ENCODE assay signal across 14 cellular contexts in genomic region chr6:99364026-99364425, GRCh38. TPM values are rescaled to one million over a fixed set of nuclear protein-coding genes. Genes with fewer than 3 reads are reported as not detected.
DNase-seq lines count a peak whose midpoint lies in the region; ATAC-seq, FAIRE-seq and TF ChIP-seq lines count a peak whose summit lies in the region.
"Had no signal": no experiment of that assay in that cellular context is flagged by ENCODE, and none has a peak within 500 bp of the region (broad histone marks: within the 10 kb centered on the region; RNA-seq: fewer than 3 reads in every experiment).

No MANE protein-coding gene starts in this region.

- DNase-seq in GM12864 (ENCODE audit: low read depth) (peak; percentile 19), dorsolateral prefrontal cortex (no peak), H54 (ENCODE audit: insufficient read length, low spot score) (no peak), LoVo (ENCODE audit: low spot score) (no peak), globus pallidus (ENCODE audit: low spot score) (no peak)
- DNase-seq: activated naive CD8-positive, alpha-beta T cell treated with anti-CD3 and anti-CD28 coated beads for 36 hours; colonic mucosa; kidney; NCI-H446 treated with DMSO at 0.1 percent for 48 hours; SIG-M5 had no signal

- FAIRE-seq in H54 (lab: Jason Lieb, UNC), result no peak
- FAIRE-seq: kidney had no signal

- peak; percentile 97 for ATAC-seq in GM18907 (IDR thresholded peaks at IDR 0.05; ENCODE audit: unreplicated experiment)
- ATAC-seq in GM21825 (IDR thresholded peaks at IDR 0.05; ENCODE audit: unreplicated experiment), result peak; percentile 60
- peak; percentile 72 for ATAC-seq in HG03196 (IDR thresholded peaks at IDR 0.05; ENCODE audit: unreplicated experiment)

- no peak for TF ChIP-seq POLR2A in H54 (IDR thresholded peaks at IDR 0.05; ENCODE audit: low read depth, low read length)

- no peak overlapping the region for H3K4me3 ChIP-seq in GM12864 (ENCODE audit: low read depth, low read length)
- H3K4me3 ChIP-seq in dorsolateral prefrontal cortex, result no peak overlapping the region
- H3K4me3 ChIP-seq: colonic mucosa, skin epidermis had no signal

- intact Hi-C loops in dorsolateral prefrontal cortex (cut with DNase I), result no loop called here

- peaks cover 0 to 9% (median 0%) of the 10 kb centered on the region in 45 donors for H3K27me3 ChIP-seq in dorsolateral prefrontal cortex
- H3K27me3 ChIP-seq: colonic mucosa had no signal

- TF ChIP-seq CTCF in GM12864 (IDR thresholded peaks at IDR 0.05; ENCODE audit: low read depth, low read length, missing control alignments) (no peak), dorsolateral prefrontal cortex (IDR thresholded peaks at IDR 0.05 in 54 of 56, conservative IDR thresholded peaks at IDR 0.05 in 2 of 56; ENCODE audit: low read depth in 1 of 56, partially characterized antibody in 56 of 56) (no peak)

- no peak overlapping the region for H3K27ac ChIP-seq in dorsolateral prefrontal cortex
- H3K27ac ChIP-seq: colonic mucosa, skin epidermis had no signal

RNA-seq across cellular contexts. Expression of gene FAXC, which starts 14.6 kb away (rescaled TPM):
- 10 to 100 TPM; 15.7 to 98.6 (median 63.3) TPM for total RNA-seq in dorsolateral prefrontal cortex
- total RNA-seq: activated naive CD8-positive, alpha-beta T cell treated with anti-CD3 and anti-CD28 coated beads for 36 hours had no signal

RNA-seq across cellular contexts. Expression of gene COQ3, which starts 30.0 kb away (rescaled TPM):
- 10 to 100 TPM in 79 of 120 experiments, 1 to 10 TPM in 41; 3.5 to 21.5 (median 11.5) TPM for total RNA-seq in dorsolateral prefrontal cortex
